ENCODE assay signal across 1 cellular context in genomic region chr20:32681175-32682084, GRCh38.
TF ChIP-seq lines count a peak whose summit lies in the region.

No MANE protein-coding gene starts in this region.

TF ChIP-seq in HepG2, 621 proteins besides CTCF, POLR2A, EP300 and RAD21 (continued from another document and continues in another):
- TF ChIP-seq, protein P1, sequence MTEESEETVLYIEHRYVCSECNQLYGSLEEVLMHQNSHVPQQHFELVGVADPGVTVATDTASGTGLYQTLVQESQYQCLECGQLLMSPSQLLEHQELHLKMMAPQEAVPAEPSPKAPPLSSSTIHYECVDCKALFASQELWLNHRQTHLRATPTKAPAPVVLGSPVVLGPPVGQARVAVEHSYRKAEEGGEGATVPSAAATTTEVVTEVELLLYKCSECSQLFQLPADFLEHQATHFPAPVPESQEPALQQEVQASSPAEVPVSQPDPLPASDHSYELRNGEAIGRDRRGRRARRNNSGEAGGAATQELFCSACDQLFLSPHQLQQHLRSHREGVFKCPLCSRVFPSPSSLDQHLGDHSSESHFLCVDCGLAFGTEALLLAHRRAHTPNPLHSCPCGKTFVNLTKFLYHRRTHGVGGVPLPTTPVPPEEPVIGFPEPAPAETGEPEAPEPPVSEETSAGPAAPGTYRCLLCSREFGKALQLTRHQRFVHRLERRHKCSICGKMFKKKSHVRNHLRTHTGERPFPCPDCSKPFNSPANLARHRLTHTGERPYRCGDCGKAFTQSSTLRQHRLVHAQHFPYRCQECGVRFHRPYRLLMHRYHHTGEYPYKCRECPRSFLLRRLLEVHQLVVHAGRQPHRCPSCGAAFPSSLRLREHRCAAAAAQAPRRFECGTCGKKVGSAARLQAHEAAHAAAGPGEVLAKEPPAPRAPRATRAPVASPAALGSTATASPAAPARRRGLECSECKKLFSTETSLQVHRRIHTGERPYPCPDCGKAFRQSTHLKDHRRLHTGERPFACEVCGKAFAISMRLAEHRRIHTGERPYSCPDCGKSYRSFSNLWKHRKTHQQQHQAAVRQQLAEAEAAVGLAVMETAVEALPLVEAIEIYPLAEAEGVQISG (CRISPR knock-in tag; IDR thresholded peaks at IDR 0.05) = no peak
- TF ChIP-seq, protein P2, sequence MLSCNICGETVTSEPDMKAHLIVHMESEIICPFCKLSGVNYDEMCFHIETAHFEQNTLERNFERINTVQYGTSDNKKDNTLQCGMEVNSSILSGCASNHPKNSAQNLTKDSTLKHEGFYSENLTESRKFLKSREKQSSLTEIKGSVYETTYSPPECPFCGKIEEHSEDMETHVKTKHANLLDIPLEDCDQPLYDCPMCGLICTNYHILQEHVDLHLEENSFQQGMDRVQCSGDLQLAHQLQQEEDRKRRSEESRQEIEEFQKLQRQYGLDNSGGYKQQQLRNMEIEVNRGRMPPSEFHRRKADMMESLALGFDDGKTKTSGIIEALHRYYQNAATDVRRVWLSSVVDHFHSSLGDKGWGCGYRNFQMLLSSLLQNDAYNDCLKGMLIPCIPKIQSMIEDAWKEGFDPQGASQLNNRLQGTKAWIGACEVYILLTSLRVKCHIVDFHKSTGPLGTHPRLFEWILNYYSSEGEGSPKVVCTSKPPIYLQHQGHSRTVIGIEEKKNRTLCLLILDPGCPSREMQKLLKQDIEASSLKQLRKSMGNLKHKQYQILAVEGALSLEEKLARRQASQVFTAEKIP (CRISPR knock-in tag; IDR thresholded peaks at IDR 0.05; ENCODE audit: borderline replicate concordance) = no peak
- TF ChIP-seq ZNF672 (CRISPR knock-in tag; IDR thresholded peaks at IDR 0.05) (no peak), ZNF639 (CRISPR knock-in tag; conservative IDR thresholded peaks at IDR 0.05) (no peak), HOXA7 (CRISPR knock-in tag; IDR thresholded peaks at IDR 0.05) (no peak), ONECUT2 (CRISPR knock-in tag; IDR thresholded peaks at IDR 0.05) (no peak), KMT2A (CRISPR knock-in tag; IDR thresholded peaks at IDR 0.05) (peak; percentile 47; the same call in 1 of the 2 replicates), RXRB (CRISPR knock-in tag; IDR thresholded peaks at IDR 0.05; ENCODE audit: borderline replicate concordance) (0 out of 2 replicates have a peak, but pooled peaks have one; percentile 32), ZNF484 (CRISPR knock-in tag; IDR thresholded peaks at IDR 0.05; ENCODE audit: borderline replicate concordance, low read depth) (no peak), KDM2A (CRISPR knock-in tag; IDR thresholded peaks at IDR 0.05; ENCODE audit: borderline replicate concordance, low read depth) (no peak; the same call in 1 of the 2 replicates), ZNF143 (CRISPR knock-in tag; IDR thresholded peaks at IDR 0.05) (0 out of 2 replicates have a peak, but pooled peaks have one; percentile 30), ZNF703 (CRISPR knock-in tag; IDR thresholded peaks at IDR 0.05; ENCODE audit: borderline replicate concordance) (no peak), MLLT10 (CRISPR knock-in tag; IDR thresholded peaks at IDR 0.05) (no peak), SIX1 (CRISPR knock-in tag; IDR thresholded peaks at IDR 0.05; ENCODE audit: borderline replicate concordance) (no peak), GLMP (CRISPR knock-in tag; IDR thresholded peaks at IDR 0.05; ENCODE audit: borderline replicate concordance) (no peak), ZNF550 (CRISPR knock-in tag; IDR thresholded peaks at IDR 0.05; ENCODE audit: borderline replicate concordance) (no peak), WIZ (CRISPR knock-in tag; IDR thresholded peaks at IDR 0.05) (peak; percentile 77; the same call in 1 of the 2 replicates), ZBTB7A (CRISPR knock-in tag; IDR thresholded peaks at IDR 0.05) (0 out of 2 replicates have a peak, but pooled peaks have one; percentile 43), TFAP4 (IDR thresholded peaks at IDR 0.05; ENCODE audit: borderline replicate concordance, low read depth) (peak; percentile 48; the same call in 1 of the 2 replicates), ZNF777 (CRISPR knock-in tag; IDR thresholded peaks at IDR 0.05) (no peak), ZNF3 (CRISPR knock-in tag; IDR thresholded peaks at IDR 0.05) (0 out of 2 replicates have a peak, but pooled peaks have one; percentile 24), ZNF766 (CRISPR knock-in tag; IDR thresholded peaks at IDR 0.05; ENCODE audit: borderline replicate concordance) (0 out of 2 replicates have a peak, but pooled peaks have one; percentile 51), ZNF644 (CRISPR knock-in tag; IDR thresholded peaks at IDR 0.05; ENCODE audit: low read depth) (no peak), KLF16 (CRISPR knock-in tag; IDR thresholded peaks at IDR 0.05) (no peak), ZNF775 (CRISPR knock-in tag; IDR thresholded peaks at IDR 0.05; ENCODE audit: borderline replicate concordance) (no peak), IKZF1 (IDR thresholded peaks at IDR 0.05) (no peak), EHMT2 (IDR thresholded peaks at IDR 0.05; ENCODE audit: borderline replicate concordance, low read depth, low read length) (no peak; the same call in 1 of the 2 replicates), PHF21A (CRISPR knock-in tag; IDR thresholded peaks at IDR 0.05) (no peak), ARNTL (CRISPR knock-in tag; IDR thresholded peaks at IDR 0.05) (no peak), RBAK (CRISPR knock-in tag; IDR thresholded peaks at IDR 0.05) (no peak; the same call in 1 of the 2 replicates), SRSF4 (IDR thresholded peaks at IDR 0.05; ENCODE audit: low read depth, low read length, poor library complexity, severe bottlenecking) (no peak), ZFP37 (CRISPR knock-in tag; IDR thresholded peaks at IDR 0.05; ENCODE audit: borderline replicate concordance) (peak; percentile 30; the same call in 1 of the 2 replicates), PTBP1 (IDR thresholded peaks at IDR 0.05; ENCODE audit: low read depth, low read length, poor library complexity, severe bottlenecking) (no peak), KAT8 (CRISPR knock-in tag; IDR thresholded peaks at IDR 0.05) (peak; percentile 32; the same call in 1 of the 2 replicates), HNRNPH1 (optimal IDR thresholded peaks at IDR 0.05; ENCODE audit: low read depth, low read length) (no peak), NR2F1 (CRISPR knock-in tag; IDR thresholded peaks at IDR 0.05) (no peak)
- TF ChIP-seq, protein P3, sequence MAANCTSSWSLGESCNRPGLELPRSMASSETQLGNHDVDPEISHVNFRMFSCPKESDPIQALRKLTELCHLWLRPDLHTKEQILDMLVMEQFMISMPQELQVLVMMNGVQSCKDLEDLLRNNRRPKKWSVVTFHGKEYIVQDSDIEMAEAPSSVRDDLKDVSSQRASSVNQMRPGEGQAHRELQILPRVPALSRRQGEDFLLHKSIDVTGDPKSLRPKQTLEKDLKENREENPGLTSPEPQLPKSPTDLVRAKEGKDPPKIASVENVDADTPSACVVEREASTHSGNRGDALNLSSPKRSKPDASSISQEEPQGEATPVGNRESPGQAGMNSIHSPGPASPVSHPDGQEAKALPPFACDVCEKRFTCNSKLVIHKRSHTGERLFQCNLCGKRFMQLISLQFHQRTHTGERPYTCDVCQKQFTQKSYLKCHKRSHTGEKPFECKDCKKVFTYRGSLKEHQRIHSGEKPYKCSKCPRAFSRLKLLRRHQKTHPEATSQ (CRISPR knock-in tag; IDR thresholded peaks at IDR 0.05; ENCODE audit: borderline replicate concordance) = no peak
- TF ChIP-seq, protein P4, sequence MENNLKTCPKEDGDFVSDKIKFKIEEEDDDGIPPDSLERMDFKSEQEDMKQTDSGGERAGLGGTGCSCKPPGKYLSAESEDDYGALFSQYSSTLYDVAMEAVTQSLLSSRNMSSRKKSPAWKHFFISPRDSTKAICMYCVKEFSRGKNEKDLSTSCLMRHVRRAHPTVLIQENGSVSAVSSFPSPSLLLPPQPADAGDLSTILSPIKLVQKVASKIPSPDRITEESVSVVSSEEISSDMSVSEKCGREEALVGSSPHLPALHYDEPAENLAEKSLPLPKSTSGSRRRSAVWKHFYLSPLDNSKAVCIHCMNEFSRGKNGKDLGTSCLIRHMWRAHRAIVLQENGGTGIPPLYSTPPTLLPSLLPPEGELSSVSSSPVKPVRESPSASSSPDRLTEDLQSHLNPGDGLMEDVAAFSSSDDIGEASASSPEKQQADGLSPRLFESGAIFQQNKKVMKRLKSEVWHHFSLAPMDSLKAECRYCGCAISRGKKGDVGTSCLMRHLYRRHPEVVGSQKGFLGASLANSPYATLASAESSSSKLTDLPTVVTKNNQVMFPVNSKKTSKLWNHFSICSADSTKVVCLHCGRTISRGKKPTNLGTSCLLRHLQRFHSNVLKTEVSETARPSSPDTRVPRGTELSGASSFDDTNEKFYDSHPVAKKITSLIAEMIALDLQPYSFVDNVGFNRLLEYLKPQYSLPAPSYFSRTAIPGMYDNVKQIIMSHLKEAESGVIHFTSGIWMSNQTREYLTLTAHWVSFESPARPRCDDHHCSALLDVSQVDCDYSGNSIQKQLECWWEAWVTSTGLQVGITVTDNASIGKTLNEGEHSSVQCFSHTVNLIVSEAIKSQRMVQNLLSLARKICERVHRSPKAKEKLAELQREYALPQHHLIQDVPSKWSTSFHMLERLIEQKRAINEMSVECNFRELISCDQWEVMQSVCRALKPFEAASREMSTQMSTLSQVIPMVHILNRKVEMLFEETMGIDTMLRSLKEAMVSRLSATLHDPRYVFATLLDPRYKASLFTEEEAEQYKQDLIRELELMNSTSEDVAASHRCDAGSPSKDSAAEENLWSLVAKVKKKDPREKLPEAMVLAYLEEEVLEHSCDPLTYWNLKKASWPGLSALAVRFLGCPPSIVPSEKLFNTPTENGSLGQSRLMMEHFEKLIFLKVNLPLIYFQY (CRISPR knock-in tag; IDR thresholded peaks at IDR 0.05; ENCODE audit: borderline replicate concordance) = 0 out of 2 replicates have a peak, but pooled peaks have one; percentile 17
- TF ChIP-seq, protein P5, sequence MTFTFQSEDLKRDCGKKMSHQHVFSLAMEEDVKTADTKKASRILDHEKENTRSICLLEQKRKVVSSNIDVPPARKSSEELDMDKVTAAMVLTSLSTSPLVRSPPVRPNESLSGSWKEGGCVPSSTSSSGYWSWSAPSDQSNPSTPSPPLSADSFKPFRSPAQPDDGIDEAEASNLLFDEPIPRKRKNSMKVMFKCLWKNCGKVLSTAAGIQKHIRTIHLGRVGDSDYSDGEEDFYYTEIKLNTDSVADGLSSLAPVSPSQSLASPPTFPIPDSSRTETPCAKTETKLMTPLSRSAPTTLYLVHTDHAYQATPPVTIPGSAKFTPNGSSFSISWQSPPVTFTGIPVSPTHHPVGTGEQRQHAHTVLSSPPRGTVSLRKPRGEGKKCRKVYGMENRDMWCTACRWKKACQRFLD (CRISPR knock-in tag; IDR thresholded peaks at IDR 0.05; ENCODE audit: borderline replicate concordance) = no peak
- TF ChIP-seq, protein P6, sequence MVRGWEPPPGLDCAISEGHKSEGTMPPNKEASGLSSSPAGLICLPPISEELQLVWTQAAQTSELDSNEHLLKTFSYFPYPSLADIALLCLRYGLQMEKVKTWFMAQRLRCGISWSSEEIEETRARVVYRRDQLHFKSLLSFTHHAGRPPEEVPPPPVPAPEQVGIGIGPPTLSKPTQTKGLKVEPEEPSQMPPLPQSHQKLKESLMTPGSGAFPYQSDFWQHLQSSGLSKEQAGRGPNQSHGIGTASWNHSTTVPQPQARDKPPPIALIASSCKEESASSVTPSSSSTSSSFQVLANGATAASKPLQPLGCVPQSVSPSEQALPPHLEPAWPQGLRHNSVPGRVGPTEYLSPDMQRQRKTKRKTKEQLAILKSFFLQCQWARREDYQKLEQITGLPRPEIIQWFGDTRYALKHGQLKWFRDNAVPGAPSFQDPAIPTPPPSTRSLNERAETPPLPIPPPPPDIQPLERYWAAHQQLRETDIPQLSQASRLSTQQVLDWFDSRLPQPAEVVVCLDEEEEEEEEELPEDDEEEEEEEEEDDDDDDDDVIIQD (CRISPR knock-in tag; IDR thresholded peaks at IDR 0.05; ENCODE audit: low read depth) = 0 out of 2 replicates have a peak, but pooled peaks have one; percentile 15
- TF ChIP-seq, protein P7, sequence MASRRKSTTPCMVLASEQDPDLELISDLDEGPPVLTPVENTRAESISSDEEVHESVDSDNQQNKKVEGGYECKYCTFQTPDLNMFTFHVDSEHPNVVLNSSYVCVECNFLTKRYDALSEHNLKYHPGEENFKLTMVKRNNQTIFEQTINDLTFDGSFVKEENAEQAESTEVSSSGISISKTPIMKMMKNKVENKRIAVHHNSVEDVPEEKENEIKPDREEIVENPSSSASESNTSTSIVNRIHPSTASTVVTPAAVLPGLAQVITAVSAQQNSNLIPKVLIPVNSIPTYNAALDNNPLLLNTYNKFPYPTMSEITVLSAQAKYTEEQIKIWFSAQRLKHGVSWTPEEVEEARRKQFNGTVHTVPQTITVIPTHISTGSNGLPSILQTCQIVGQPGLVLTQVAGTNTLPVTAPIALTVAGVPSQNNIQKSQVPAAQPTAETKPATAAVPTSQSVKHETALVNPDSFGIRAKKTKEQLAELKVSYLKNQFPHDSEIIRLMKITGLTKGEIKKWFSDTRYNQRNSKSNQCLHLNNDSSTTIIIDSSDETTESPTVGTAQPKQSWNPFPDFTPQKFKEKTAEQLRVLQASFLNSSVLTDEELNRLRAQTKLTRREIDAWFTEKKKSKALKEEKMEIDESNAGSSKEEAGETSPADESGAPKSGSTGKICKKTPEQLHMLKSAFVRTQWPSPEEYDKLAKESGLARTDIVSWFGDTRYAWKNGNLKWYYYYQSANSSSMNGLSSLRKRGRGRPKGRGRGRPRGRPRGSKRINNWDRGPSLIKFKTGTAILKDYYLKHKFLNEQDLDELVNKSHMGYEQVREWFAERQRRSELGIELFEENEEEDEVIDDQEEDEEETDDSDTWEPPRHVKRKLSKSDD (CRISPR knock-in tag; IDR thresholded peaks at IDR 0.05; ENCODE audit: low read depth) = no peak
- TF ChIP-seq, protein P8, sequence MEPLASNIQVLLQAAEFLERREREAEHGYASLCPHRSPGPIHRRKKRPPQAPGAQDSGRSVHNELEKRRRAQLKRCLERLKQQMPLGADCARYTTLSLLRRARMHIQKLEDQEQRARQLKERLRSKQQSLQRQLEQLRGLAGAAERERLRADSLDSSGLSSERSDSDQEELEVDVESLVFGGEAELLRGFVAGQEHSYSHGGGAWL (CRISPR knock-in tag; IDR thresholded peaks at IDR 0.05) = no peak
